In genomic region chr12:32369202-32369601, GRCh38 we compare ENCODE assay signal across 32 cellular contexts.
"Had no signal": no experiment of that assay in that cellular context is flagged by ENCODE, and none has a peak within 500 bp of the region (broad histone marks: within the 10 kb centered on the region; RNA-seq: fewer than 3 reads in every experiment).

No MANE protein-coding gene starts in this region.

- H3K27ac Mint-ChIP-seq: activated CD4-positive, alpha-beta memory T cell treated with anti-CD3 and anti-CD28 coated beads for 36 hours; activated CD4-positive, alpha-beta T cell treated with anti-CD3 and anti-CD28 coated beads, Interleukin-2, amount 10 ng/mL, durations not matched to agents 7 days and 5 days; activated naive CD4-positive, alpha-beta T cell treated with anti-CD3 and anti-CD28 coated beads, Interleukin-2, amount 50 U/mL, for 72 hours; activated naive CD8-positive, alpha-beta T cell treated with anti-CD3 and anti-CD28 coated beads, Interleukin-2, amount 50 U/mL, for 24 hours; T-helper 1 cell treated with Interleukin-12 subunit alpha and Interleukin-12 subunit beta and Interleukin-4 antibody, amounts not matched to agents 30 μg/mL and 1 μg/mL, for 36 hours had no signal

- ATAC-seq: activated naive CD4-positive, alpha-beta T cell treated with anti-CD3 and anti-CD28 coated beads, Interleukin-2, amount 50 U/mL, for 72 hours; activated naive CD8-positive, alpha-beta T cell treated with anti-CD3 and anti-CD28 coated beads, Interleukin-2, amount 50 U/mL, for 24 hours; activated T-cell treated with anti-CD3 and anti-CD28 coated beads, Interleukin-2, amount 50 U/mL, for 4 hours; SK-N-SH treated with all-trans-retinoic acid at 6 μM for 48 hours had no signal

- H3K4me1 ChIP-seq: ascending aorta had no signal

- H3K36me3 Mint-ChIP-seq: activated CD4-positive, alpha-beta memory T cell treated with anti-CD3 and anti-CD28 coated beads for 36 hours; activated naive CD4-positive, alpha-beta T cell treated with anti-CD3 and anti-CD28 coated beads, Interleukin-2, amount 50 U/mL, for 72 hours had no signal

- H3K4me3 ChIP-seq: ascending aorta, MG63, Peyer's patch, SJSA1 had no signal

- H3K9me3 Mint-ChIP-seq: activated CD4-positive, alpha-beta memory T cell treated with anti-CD3 and anti-CD28 coated beads for 36 hours; activated CD4-positive, alpha-beta T cell treated with anti-CD3 and anti-CD28 coated beads, Interleukin-2, amount 10 ng/mL, durations not matched to agents 7 days and 5 days; activated naive CD4-positive, alpha-beta T cell treated with anti-CD3 and anti-CD28 coated beads, Interleukin-2, amount 50 U/mL, for 72 hours; activated naive CD8-positive, alpha-beta T cell treated with anti-CD3 and anti-CD28 coated beads, Interleukin-2, amount 50 U/mL, for 24 hours; activated T-cell treated with anti-CD3 and anti-CD28 coated beads, Interleukin-2, amount 50 U/mL, for 4 hours; brain; central memory CD8-positive, alpha-beta T cell; T-helper 1 cell treated with Interleukin-12 subunit alpha and Interleukin-12 subunit beta and Interleukin-4 antibody, amounts not matched to agents 30 μg/mL and 1 μg/mL, for 36 hours had no signal

- H3K27me3 Mint-ChIP-seq: activated CD4-positive, alpha-beta memory T cell treated with anti-CD3 and anti-CD28 coated beads for 36 hours; activated CD4-positive, alpha-beta T cell treated with anti-CD3 and anti-CD28 coated beads, Interleukin-2, amount 10 ng/mL, durations not matched to agents 7 days and 5 days; activated naive CD8-positive, alpha-beta T cell treated with anti-CD3 and anti-CD28 coated beads, Interleukin-2, amount 50 U/mL, for 24 hours; brain; central memory CD8-positive, alpha-beta T cell had no signal

- H3K9ac ChIP-seq: KMS-11 had no signal

- H3K4me3 Mint-ChIP-seq: activated CD4-positive, alpha-beta memory T cell treated with anti-CD3 and anti-CD28 coated beads for 36 hours; activated CD4-positive, alpha-beta T cell treated with anti-CD3 and anti-CD28 coated beads, Interleukin-2, amount 10 ng/mL, durations not matched to agents 7 days and 5 days; activated naive CD8-positive, alpha-beta T cell treated with anti-CD3 and anti-CD28 coated beads, Interleukin-2, amount 50 U/mL, for 24 hours; activated T-cell treated with anti-CD3 and anti-CD28 coated beads, Interleukin-2, amount 50 U/mL, for 4 hours; brain; central memory CD8-positive, alpha-beta T cell; T-helper 1 cell treated with Interleukin-12 subunit alpha and Interleukin-12 subunit beta and Interleukin-4 antibody, amounts not matched to agents 30 μg/mL and 1 μg/mL, for 36 hours had no signal

- H3K9me3 ChIP-seq: ascending aorta, MG63, Peyer's patch, SJSA1 had no signal

- H3K27me3 ChIP-seq: ascending aorta, MG63, Peyer's patch, SJSA1 had no signal

- H3K4me1 Mint-ChIP-seq: activated CD4-positive, alpha-beta T cell treated with anti-CD3 and anti-CD28 coated beads, Interleukin-2, amount 10 ng/mL, durations not matched to agents 7 days and 5 days; activated naive CD8-positive, alpha-beta T cell treated with anti-CD3 and anti-CD28 coated beads, Interleukin-2, amount 50 U/mL, for 24 hours; central memory CD8-positive, alpha-beta T cell had no signal

- H3K4me2 ChIP-seq: KMS-11 had no signal

- DNase-seq: activated CD4-positive, alpha-beta memory T cell treated with anti-CD3 and anti-CD28 coated beads for 36 hours; activated CD4-positive, alpha-beta T cell treated with anti-CD3 and anti-CD28 coated beads, Interleukin-2, amount 10 ng/mL, durations not matched to agents 7 days and 5 days; activated CD4-positive, CD25-positive, alpha-beta regulatory T cell treated with anti-CD3 and anti-CD28 coated beads, Interleukin-2, amount 50 U/mL, for 72 hours; activated CD8-positive, alpha-beta memory T cell treated with anti-CD3 and anti-CD28 coated beads for 24 hours; activated effector memory CD4-positive, alpha-beta T cell treated with anti-CD3 and anti-CD28 coated beads, Interleukin-2, amount 50 U/mL, for 16 hours; activated naive CD4-positive, alpha-beta T cell treated with Interleukin-2 at 50 U/mL for 16 hours; activated naive CD8-positive, alpha-beta T cell treated with anti-CD3 and anti-CD28 coated beads, Interleukin-2, amount 50 U/mL, for 24 hours; activated T-cell treated with anti-CD3 and anti-CD28 coated beads, Interleukin-2, amount 50 U/mL, for 4 hours; amniotic stem cell; MG63; MV-4-11; NCI-H1092 treated with DMSO at 0.1 percent for 48 hours; NCI-H1417 treated with DMSO at 0.1 percent for 48 hours; NCI-H1694 treated with DMSO at 0.1 percent for 48 hours; NCI-H2029 treated with DMSO at 0.1 percent for 48 hours; NCI-H345; NCI-H510A; NCI-H526 treated with DMSO at 0.1 percent for 48 hours; NCI-H82; NK-92 treated with Interleukin-12 subunit alpha and Interleukin-12 subunit beta, amount 100 ng/mL, for 24 hours; Peyer's patch; Right ventricle myocardium superior; SW 1271 had no signal

- H3K36me3 ChIP-seq: ascending aorta, MG63, Peyer's patch, SJSA1 had no signal

- H3K27ac ChIP-seq: ascending aorta, KMS-11, Peyer's patch, RWPE1, SJSA1 had no signal
